Comparison of ENCODE assay signal across 25 cellular contexts in the genomic region with DNA sequence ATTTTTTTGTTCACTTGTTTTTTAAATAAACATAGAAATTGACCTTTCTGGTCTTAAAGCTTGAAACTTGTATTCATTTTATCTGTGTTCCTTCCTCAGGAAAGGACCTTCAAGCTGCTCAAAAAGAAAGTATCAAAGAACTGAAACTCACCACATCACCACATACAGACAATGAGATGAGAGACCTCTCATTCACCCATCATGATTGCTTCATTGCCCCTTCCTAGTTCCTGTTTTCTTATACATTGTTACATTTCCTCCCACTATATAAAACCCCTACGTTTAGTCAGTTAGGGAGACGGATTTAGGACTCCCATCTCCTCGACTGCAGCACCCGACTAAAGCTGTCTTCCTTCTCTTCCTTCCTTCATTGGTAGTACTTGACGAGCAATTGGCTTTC.
DNase-seq lines count a peak whose midpoint lies in the region; ATAC-seq, FAIRE-seq and TF ChIP-seq lines count a peak whose summit lies in the region.
"Had no signal": no experiment of that assay in that cellular context is flagged by ENCODE, and none has a peak within 500 bp of the region (broad histone marks: within the 10 kb centered on the region; RNA-seq: fewer than 3 reads in every experiment).

No MANE protein-coding gene starts in this region.

- ATAC-seq in HG02623 (IDR thresholded peaks at IDR 0.05; ENCODE audit: unreplicated experiment) (peak; percentile 38), HG03521 (IDR thresholded peaks at IDR 0.05; ENCODE audit: unreplicated experiment) (peak; percentile 71), GM12878 (peak; percentile 56), left ventricle myocardium superior (no peak)
- ATAC-seq: foreskin keratinocyte; stimulated activated effector memory CD8-positive, alpha-beta T cell treated with anti-CD3 and anti-CD28 coated beads, Interleukin-12 subunit alpha, Interleukin-12 subunit beta, amount 100 ng/mL, for 72 hours had no signal

- H4K20me1 ChIP-seq in GM12878 (ENCODE audit: control insufficient read depth, insufficient read depth), result no peaks in the 10 kb centered on the region

- no peaks in the 10 kb centered on the region for H3K79me2 ChIP-seq in GM12878 (ENCODE audit: control insufficient read depth, insufficient read depth, low read length)

- no peaks in the 10 kb centered on the region for H3K27me3 ChIP-seq in GM12878 (replicated peaks in 1 of 2; ENCODE audit: control insufficient read depth in 2 of 2, insufficient read depth in 2 of 2, low read length in 1 of 2)
- H3K27me3 ChIP-seq: foreskin keratinocyte, MG63, uterus had no signal

- H2AFZ ChIP-seq in GM12878 (ENCODE audit: control insufficient read depth, low read depth, low read length), result no peak overlapping the region

- WGBS in GM12878 (ENCODE audit: insufficient coverage, insufficient replicate concordance, low lambda C conversion rate, missing lambda C conversion rate), result 2% methylated on average over 5 of the region's 5 CpGs

- intact Hi-C loops in GM12878 (cut with micrococcal nuclease; ENCODE audit: unreplicated experiment) (no loop called here), left ventricle myocardium superior (cut with micrococcal nuclease) (no loop called here)

- no peaks in the 10 kb centered on the region for H3K4me1 ChIP-seq in GM12878 (ENCODE audit: control insufficient read depth, insufficient read depth, low read length)
- H3K4me1 ChIP-seq: foreskin keratinocyte, prostate gland, uterus had no signal

- POLR2A ChIA-PET in GM12878 (lab: Charles Lee), result no interaction called here

- no peak overlapping the region for H3K27ac ChIP-seq in GM12878 (ENCODE audit: control insufficient read depth, insufficient read depth)
- H3K27ac ChIP-seq: 22Rv1, foreskin keratinocyte, prostate gland, uterus, VCaP had no signal

- no peak overlapping the region for H3K4me3 ChIP-seq in GM12878
- H3K4me3 ChIP-seq: lung, MG63, prostate gland, uterus had no signal

- H3K9ac ChIP-seq in GM12878 (ENCODE audit: control insufficient read depth, insufficient read depth, low read length), result no peak overlapping the region

- TF ChIP-seq CTCF in GM12878 (IDR thresholded peaks at IDR 0.05 in 2 of 3, conservative IDR thresholded peaks at IDR 0.05 in 1 of 3; ENCODE audit: control insufficient read depth in 2 of 3, extremely low read depth in 1 of 3, insufficient read depth in 1 of 3, low read depth in 3 of 3, low read length in 3 of 3) (no peak), GM13977 (IDR thresholded peaks at IDR 0.05; ENCODE audit: extremely low read depth, insufficient read depth, missing control alignments) (no peak)

- SMC1A ChIA-PET in GM12878 (lab: Charles Lee; ENCODE audit: uncharacterized antibody, unreplicated experiment), result no interaction called here

- DNase-seq in NOMO-1 treated with DMSO at 0.1 percent for 48 hours (lab: John Stamatoyannopoulos, UW; ENCODE audit: unreplicated experiment), result peak; percentile 33
- DNase-seq in NOMO-1 treated with dmso at 0.1 percent for 144 hours (lab: John Stamatoyannopoulos, UW; ENCODE audit: unreplicated experiment), result no peak
- no peak for DNase-seq in GM12878 (ENCODE audit: low read depth, low spot score)
- no peak for DNase-seq in activated T-cell treated with anti-CD3 and anti-CD28 coated beads for 4 hours
- no peak for DNase-seq in left ventricle myocardium superior
- DNase-seq in GM13977 (ENCODE audit: low spot score), result no peak
- DNase-seq: activated CD4-positive, alpha-beta T cell treated with anti-CD3 and anti-CD28 coated beads, Interleukin-2, amount 50 U/mL, for 4 hours; Calu3; erythroblast; foreskin keratinocyte; kidney; MG63; NCI-H1694; NCI-H2171 treated with DMSO at 0.1 percent for 48 hours; NCI-H526 treated with DMSO at 0.1 percent for 48 hours; Right ventricle myocardium superior; uterus had no signal

- no peak for TF ChIP-seq RAD21 in GM12878 (IDR thresholded peaks at IDR 0.05; ENCODE audit: insufficient read depth, low read depth, low read length)

- no peak overlapping the region for H3K4me2 ChIP-seq in GM12878 (ENCODE audit: control insufficient read depth, insufficient read depth)

- H3K36me3 ChIP-seq in GM12878 (ENCODE audit: control insufficient read depth in 2 of 2, insufficient read depth in 2 of 2, low read length in 1 of 2), result no peaks in the 10 kb centered on the region
- H3K36me3 ChIP-seq: MG63, prostate gland, uterus had no signal

- RAD21 ChIA-PET in GM12878 (lab: Charles Lee; ENCODE audit: unreplicated experiment), result no interaction called here

- no peak for TF ChIP-seq EP300 in GM12878 (IDR thresholded peaks at IDR 0.05; ENCODE audit: borderline replicate concordance in 1 of 2, control insufficient read depth in 1 of 2, low read depth in 2 of 2, low read length in 2 of 2)

- in situ Hi-C loops in GM12878 (cut with MboI), result no loop called here
- in situ Hi-C loops in GM13977 (cut with MboI; ENCODE audit: low pct_unique_long_range_greater_than_20kb, low sequenced_read_pairs, unreplicated experiment), result no loop called here

- CTCF ChIA-PET in GM12878 (lab: Yijun Ruan, JAX), result interaction anchor here (1.1 kb wide), 1 partner anchor 112 kb away, joined by 3 read pairs; no protein-coding TSS in a partner anchor

- no peak for TF ChIP-seq POLR2A in GM12878 (IDR thresholded peaks at IDR 0.05; ENCODE audit: low read depth, low read length)

- no peaks in the 10 kb centered on the region for H3K9me3 ChIP-seq in GM12878 (replicated peaks; ENCODE audit: control insufficient read depth, insufficient read depth, low read length)
- H3K9me3 ChIP-seq: MG63, prostate gland, uterus had no signal

- BruUV-seq in GM12878 (replicated peaks; lab: Mats Ljungman, UMichigan), result no TSS peak

- no peak for FAIRE-seq in GM12878 (lab: Jason Lieb, UNC)
- FAIRE-seq: H1, kidney had no signal

TF ChIP-seq in GM12878, 131 proteins besides CTCF, POLR2A, EP300 and RAD21:
- TF ChIP-seq IKZF2 (IDR thresholded peaks at IDR 0.05) (0 out of 4 replicates have a peak, but pooled peaks of 1 of the 2 experiments have one; percentile 16), SPI1 (IDR thresholded peaks at IDR 0.05; ENCODE audit: borderline replicate concordance, insufficient read depth, low read depth, low read length) (peak; percentile 52), NFYA (IDR thresholded peaks at IDR 0.05; ENCODE audit: borderline replicate concordance, low read depth, low read length) (no peak)
